In genomic region chr14:89841855-89842254, GRCh38 we compare ENCODE assay signal across 16 cellular contexts.
"Had no signal": no experiment of that assay in that cellular context is flagged by ENCODE, and none has a peak within 500 bp of the region (broad histone marks: within the 10 kb centered on the region; RNA-seq: fewer than 3 reads in every experiment).

No MANE protein-coding gene starts in this region.

- H3K9me3 ChIP-seq: thyroid gland had no signal

- H3K4me3 Mint-ChIP-seq: activated CD4-positive, alpha-beta T cell treated with anti-CD3 and anti-CD28 coated beads, Interleukin-2, amount 10 ng/mL, durations not matched to agents 24 days and 14 days; activated naive CD8-positive, alpha-beta T cell treated with anti-CD3 and anti-CD28 coated beads, Interleukin-2, amount 50 U/mL, for 24 hours; activated T-helper 1 cell treated with anti-CD3 and anti-CD28 coated beads, Interleukin-12 subunit alpha, Interleukin-12 subunit beta, Interleukin-2, Interleukin-4 antibody, amounts not matched to agents 30 ng/mL and 10 ng/mL and 1 ng/mL, durations not matched to agents 14 hours and 24 hours and 36 hours had no signal

- H3K27ac Mint-ChIP-seq: activated CD4-positive, alpha-beta T cell treated with anti-CD3 and anti-CD28 coated beads, Interleukin-2, amount 10 ng/mL, durations not matched to agents 24 days and 14 days; activated naive CD8-positive, alpha-beta T cell treated with anti-CD3 and anti-CD28 coated beads, Interleukin-2, amount 50 U/mL, for 24 hours; activated T-helper 1 cell treated with anti-CD3 and anti-CD28 coated beads, Interleukin-12 subunit alpha, Interleukin-12 subunit beta, Interleukin-2, Interleukin-4 antibody, amounts not matched to agents 30 ng/mL and 10 ng/mL and 1 ng/mL, durations not matched to agents 14 hours and 24 hours and 36 hours had no signal

- H3K4me1 Mint-ChIP-seq: activated CD4-positive, alpha-beta T cell treated with anti-CD3 and anti-CD28 coated beads, Interleukin-2, amount 10 ng/mL, durations not matched to agents 24 days and 14 days; activated naive CD8-positive, alpha-beta T cell treated with anti-CD3 and anti-CD28 coated beads, Interleukin-2, amount 50 U/mL, for 24 hours had no signal

- FAIRE-seq: islet of Langerhans had no signal

- H3K4me2 ChIP-seq: smooth muscle cell had no signal

- H3K4me1 ChIP-seq: left ventricle myocardium inferior, right atrium auricular region, thyroid gland had no signal

- DNase-seq: activated CD4-positive, alpha-beta T cell treated with anti-CD3 and anti-CD28 coated beads, Interleukin-2, amount 10 ng/mL, durations not matched to agents 24 days and 14 days; activated naive CD4-positive, alpha-beta T cell treated with Interleukin-2 at 50 U/mL for 16 hours; activated naive CD8-positive, alpha-beta T cell treated with anti-CD3 and anti-CD28 coated beads, Interleukin-2, amount 50 U/mL, for 24 hours; central memory CD4-positive, alpha-beta T cell; cortex of kidney; effector memory CD4-positive, alpha-beta T cell; erythroblast; hippocampal formation; left ventricle myocardium inferior; T-helper 1 cell; thyroid gland; WERI-Rb-1 had no signal

- ATAC-seq: activated naive CD8-positive, alpha-beta T cell treated with anti-CD3 and anti-CD28 coated beads, Interleukin-2, amount 50 U/mL, for 24 hours had no signal

- H3K27ac ChIP-seq: left ventricle myocardium inferior, right atrium auricular region, thyroid gland, WERI-Rb-1 had no signal

- H3K27me3 ChIP-seq: right atrium auricular region, thyroid gland had no signal

- H3K9me3 Mint-ChIP-seq: activated CD4-positive, alpha-beta T cell treated with anti-CD3 and anti-CD28 coated beads, Interleukin-2, amount 10 ng/mL, durations not matched to agents 24 days and 14 days; activated T-helper 1 cell treated with anti-CD3 and anti-CD28 coated beads, Interleukin-12 subunit alpha, Interleukin-12 subunit beta, Interleukin-2, Interleukin-4 antibody, amounts not matched to agents 30 ng/mL and 10 ng/mL and 1 ng/mL, durations not matched to agents 14 hours and 24 hours and 36 hours had no signal

- H3K4me3 ChIP-seq: left ventricle myocardium inferior, right atrium auricular region, smooth muscle cell, thyroid gland had no signal

- H3K27me3 Mint-ChIP-seq: activated naive CD8-positive, alpha-beta T cell treated with anti-CD3 and anti-CD28 coated beads, Interleukin-2, amount 50 U/mL, for 24 hours had no signal

- H3K36me3 ChIP-seq: left ventricle myocardium inferior, right atrium auricular region, thyroid gland, WERI-Rb-1 had no signal
